Comparison of ENCODE assay signal across 1 cellular context in the genomic region with DNA sequence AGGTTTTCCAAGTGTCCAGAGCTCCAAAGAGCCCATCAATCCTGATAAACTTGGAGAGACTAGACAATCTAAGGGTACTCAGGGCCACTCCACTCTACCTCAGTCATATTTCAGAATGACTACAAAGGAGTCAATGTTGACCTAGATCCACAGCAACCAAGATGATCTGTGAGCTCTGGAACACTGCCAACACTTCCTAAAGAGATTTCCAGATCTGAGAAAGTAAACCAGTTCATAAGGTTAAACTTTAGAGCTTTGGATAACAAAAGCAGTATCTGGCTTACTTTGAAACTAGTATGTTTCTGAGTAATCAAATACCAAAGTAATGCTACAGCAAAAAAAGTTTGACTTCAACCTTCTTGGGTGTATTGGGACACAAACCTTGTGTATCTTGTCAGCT.
TF ChIP-seq lines count a peak whose summit lies in the region.

No MANE protein-coding gene starts in this region.

TF ChIP-seq in HepG2, 621 proteins besides CTCF, POLR2A, EP300 and RAD21 (continued from another document):
- TF ChIP-seq PAXIP1 (CRISPR knock-in tag; conservative IDR thresholded peaks at IDR 0.05): peak; percentile 28; the same call in 1 of the 2 replicates
- no peak for TF ChIP-seq ZNF672 (CRISPR knock-in tag; IDR thresholded peaks at IDR 0.05)
- TF ChIP-seq ZNF326 (CRISPR knock-in tag; IDR thresholded peaks at IDR 0.05; ENCODE audit: borderline replicate concordance): no peak
- no peak for TF ChIP-seq ARNT2 (CRISPR knock-in tag; IDR thresholded peaks at IDR 0.05; ENCODE audit: low read depth)
- no peak for TF ChIP-seq ZBTB7A (CRISPR knock-in tag; IDR thresholded peaks at IDR 0.05)
- no peak for TF ChIP-seq ZNF713 (CRISPR knock-in tag; IDR thresholded peaks at IDR 0.05)
- TF ChIP-seq U2AF1 (optimal IDR thresholded peaks at IDR 0.05; ENCODE audit: low read depth, low read length): no peak
- TF ChIP-seq ZNF547 (CRISPR knock-in tag; IDR thresholded peaks at IDR 0.05): no peak
- TF ChIP-seq, protein P1, sequence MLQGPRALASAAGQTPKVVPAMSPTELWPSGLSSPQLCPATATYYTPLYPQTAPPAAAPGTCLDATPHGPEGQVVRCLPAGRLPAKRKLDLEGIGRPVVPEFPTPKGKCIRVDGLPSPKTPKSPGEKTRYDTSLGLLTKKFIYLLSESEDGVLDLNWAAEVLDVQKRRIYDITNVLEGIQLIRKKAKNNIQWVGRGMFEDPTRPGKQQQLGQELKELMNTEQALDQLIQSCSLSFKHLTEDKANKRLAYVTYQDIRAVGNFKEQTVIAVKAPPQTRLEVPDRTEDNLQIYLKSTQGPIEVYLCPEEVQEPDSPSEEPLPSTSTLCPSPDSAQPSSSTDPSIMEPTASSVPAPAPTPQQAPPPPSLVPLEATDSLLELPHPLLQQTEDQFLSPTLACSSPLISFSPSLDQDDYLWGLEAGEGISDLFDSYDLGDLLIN (CRISPR knock-in tag; IDR thresholded peaks at IDR 0.05; ENCODE audit: borderline replicate concordance): no peak
- no peak for TF ChIP-seq ZNF225 (CRISPR knock-in tag; IDR thresholded peaks at IDR 0.05)
- no peak for TF ChIP-seq NR1H2 (CRISPR knock-in tag; IDR thresholded peaks at IDR 0.05; ENCODE audit: borderline replicate concordance, low read depth)
- TF ChIP-seq BHLHE40 (IDR thresholded peaks at IDR 0.05; ENCODE audit: low read length): no peak
- TF ChIP-seq, protein P2, sequence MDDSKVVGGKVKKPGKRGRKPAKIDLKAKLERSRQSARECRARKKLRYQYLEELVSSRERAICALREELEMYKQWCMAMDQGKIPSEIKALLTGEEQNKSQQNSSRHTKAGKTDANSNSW (CRISPR knock-in tag; IDR thresholded peaks at IDR 0.05; ENCODE audit: borderline replicate concordance): no peak
- TF ChIP-seq, protein P3, sequence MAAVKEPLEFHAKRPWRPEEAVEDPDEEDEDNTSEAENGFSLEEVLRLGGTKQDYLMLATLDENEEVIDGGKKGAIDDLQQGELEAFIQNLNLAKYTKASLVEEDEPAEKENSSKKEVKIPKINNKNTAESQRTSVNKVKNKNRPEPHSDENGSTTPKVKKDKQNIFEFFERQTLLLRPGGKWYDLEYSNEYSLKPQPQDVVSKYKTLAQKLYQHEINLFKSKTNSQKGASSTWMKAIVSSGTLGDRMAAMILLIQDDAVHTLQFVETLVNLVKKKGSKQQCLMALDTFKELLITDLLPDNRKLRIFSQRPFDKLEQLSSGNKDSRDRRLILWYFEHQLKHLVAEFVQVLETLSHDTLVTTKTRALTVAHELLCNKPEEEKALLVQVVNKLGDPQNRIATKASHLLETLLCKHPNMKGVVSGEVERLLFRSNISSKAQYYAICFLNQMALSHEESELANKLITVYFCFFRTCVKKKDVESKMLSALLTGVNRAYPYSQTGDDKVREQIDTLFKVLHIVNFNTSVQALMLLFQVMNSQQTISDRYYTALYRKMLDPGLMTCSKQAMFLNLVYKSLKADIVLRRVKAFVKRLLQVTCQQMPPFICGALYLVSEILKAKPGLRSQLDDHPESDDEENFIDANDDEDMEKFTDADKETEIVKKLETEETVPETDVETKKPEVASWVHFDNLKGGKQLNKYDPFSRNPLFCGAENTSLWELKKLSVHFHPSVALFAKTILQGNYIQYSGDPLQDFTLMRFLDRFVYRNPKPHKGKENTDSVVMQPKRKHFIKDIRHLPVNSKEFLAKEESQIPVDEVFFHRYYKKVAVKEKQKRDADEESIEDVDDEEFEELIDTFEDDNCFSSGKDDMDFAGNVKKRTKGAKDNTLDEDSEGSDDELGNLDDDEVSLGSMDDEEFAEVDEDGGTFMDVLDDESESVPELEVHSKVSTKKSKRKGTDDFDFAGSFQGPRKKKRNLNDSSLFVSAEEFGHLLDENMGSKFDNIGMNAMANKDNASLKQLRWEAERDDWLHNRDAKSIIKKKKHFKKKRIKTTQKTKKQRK (IDR thresholded peaks at IDR 0.05; ENCODE audit: low read length): no peak
- TF ChIP-seq POLR2G (IDR thresholded peaks at IDR 0.05; ENCODE audit: low read depth, low read length): no peak
- no peak for TF ChIP-seq ZNF446 (CRISPR knock-in tag; IDR thresholded peaks at IDR 0.05)
- TF ChIP-seq ZNF282 (IDR thresholded peaks at IDR 0.05; ENCODE audit: partially characterized antibody): no peak
- TF ChIP-seq, protein P4, sequence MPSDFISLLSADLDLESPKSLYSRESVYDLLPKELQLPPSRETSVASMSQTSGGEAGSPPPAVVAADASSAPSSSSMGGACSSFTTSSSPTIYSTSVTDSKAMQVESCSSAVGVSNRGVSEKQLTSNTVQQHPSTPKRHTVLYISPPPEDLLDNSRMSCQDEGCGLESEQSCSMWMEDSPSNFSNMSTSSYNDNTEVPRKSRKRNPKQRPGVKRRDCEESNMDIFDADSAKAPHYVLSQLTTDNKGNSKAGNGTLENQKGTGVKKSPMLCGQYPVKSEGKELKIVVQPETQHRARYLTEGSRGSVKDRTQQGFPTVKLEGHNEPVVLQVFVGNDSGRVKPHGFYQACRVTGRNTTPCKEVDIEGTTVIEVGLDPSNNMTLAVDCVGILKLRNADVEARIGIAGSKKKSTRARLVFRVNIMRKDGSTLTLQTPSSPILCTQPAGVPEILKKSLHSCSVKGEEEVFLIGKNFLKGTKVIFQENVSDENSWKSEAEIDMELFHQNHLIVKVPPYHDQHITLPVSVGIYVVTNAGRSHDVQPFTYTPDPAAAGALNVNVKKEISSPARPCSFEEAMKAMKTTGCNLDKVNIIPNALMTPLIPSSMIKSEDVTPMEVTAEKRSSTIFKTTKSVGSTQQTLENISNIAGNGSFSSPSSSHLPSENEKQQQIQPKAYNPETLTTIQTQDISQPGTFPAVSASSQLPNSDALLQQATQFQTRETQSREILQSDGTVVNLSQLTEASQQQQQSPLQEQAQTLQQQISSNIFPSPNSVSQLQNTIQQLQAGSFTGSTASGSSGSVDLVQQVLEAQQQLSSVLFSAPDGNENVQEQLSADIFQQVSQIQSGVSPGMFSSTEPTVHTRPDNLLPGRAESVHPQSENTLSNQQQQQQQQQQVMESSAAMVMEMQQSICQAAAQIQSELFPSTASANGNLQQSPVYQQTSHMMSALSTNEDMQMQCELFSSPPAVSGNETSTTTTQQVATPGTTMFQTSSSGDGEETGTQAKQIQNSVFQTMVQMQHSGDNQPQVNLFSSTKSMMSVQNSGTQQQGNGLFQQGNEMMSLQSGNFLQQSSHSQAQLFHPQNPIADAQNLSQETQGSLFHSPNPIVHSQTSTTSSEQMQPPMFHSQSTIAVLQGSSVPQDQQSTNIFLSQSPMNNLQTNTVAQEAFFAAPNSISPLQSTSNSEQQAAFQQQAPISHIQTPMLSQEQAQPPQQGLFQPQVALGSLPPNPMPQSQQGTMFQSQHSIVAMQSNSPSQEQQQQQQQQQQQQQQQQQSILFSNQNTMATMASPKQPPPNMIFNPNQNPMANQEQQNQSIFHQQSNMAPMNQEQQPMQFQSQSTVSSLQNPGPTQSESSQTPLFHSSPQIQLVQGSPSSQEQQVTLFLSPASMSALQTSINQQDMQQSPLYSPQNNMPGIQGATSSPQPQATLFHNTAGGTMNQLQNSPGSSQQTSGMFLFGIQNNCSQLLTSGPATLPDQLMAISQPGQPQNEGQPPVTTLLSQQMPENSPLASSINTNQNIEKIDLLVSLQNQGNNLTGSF (CRISPR knock-in tag; IDR thresholded peaks at IDR 0.05): no peak
- TF ChIP-seq ZNF232 (CRISPR knock-in tag; IDR thresholded peaks at IDR 0.05; ENCODE audit: borderline replicate concordance): no peak
- TF ChIP-seq ZNF747 (CRISPR knock-in tag; IDR thresholded peaks at IDR 0.05; ENCODE audit: borderline replicate concordance): no peak
- no peak for TF ChIP-seq MAF1 (CRISPR knock-in tag; IDR thresholded peaks at IDR 0.05; ENCODE audit: borderline replicate concordance)
- TF ChIP-seq AHR (CRISPR knock-in tag; IDR thresholded peaks at IDR 0.05): no peak
- TF ChIP-seq ATF3 (CRISPR knock-in tag; IDR thresholded peaks at IDR 0.05): no peak
- no peak; the same call in 1 of the 2 replicates for TF ChIP-seq FOXJ3 (CRISPR knock-in tag; IDR thresholded peaks at IDR 0.05; ENCODE audit: borderline replicate concordance)
- 0 out of 2 replicates have a peak, but pooled peaks have one; percentile 37 for TF ChIP-seq NFIC (IDR thresholded peaks at IDR 0.05; ENCODE audit: low read length)
- TF ChIP-seq NFKB2 (CRISPR knock-in tag; IDR thresholded peaks at IDR 0.05; ENCODE audit: borderline replicate concordance): no peak
- no peak for TF ChIP-seq REL (CRISPR knock-in tag; conservative IDR thresholded peaks at IDR 0.05)
